8 cellular contexts compared by ENCODE assay signal in the genomic region with DNA sequence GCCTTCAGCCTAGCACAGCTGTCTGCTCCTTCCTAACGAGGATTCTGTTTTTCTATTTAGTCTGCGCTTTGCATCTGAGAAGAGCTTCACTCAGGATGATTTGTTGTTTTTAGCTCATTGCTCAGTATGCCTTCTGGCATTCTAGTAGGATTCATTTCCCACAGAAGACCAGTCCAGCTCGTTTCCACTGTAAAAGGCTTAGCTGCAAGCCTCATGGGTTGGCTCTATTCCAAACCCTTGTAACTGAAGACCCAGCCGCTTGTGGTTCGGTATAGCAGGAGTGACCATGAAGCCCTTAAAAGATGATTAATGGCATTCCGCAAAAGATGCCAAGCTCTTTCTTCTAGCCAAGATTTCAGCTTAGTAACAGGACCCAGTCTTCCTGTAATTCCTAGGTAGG. TPM values are rescaled to one million over a fixed set of nuclear protein-coding genes. Genes with fewer than 3 reads are reported as not detected.
A peak's percentile ranks its signal among the peaks of the same experiment; 100 is the strongest.
DNase-seq lines count a peak whose midpoint lies in the region; ATAC-seq and TF ChIP-seq lines count a peak whose summit lies in the region.

No MANE protein-coding gene starts in this region.

- no peak overlapping the region for H2AFZ ChIP-seq in OCI-LY7 (ENCODE audit: low read length)

- H3K36me3 Mint-ChIP-seq in activated naive CD4-positive, alpha-beta T cell treated with anti-CD3 and anti-CD28 coated beads, Interleukin-2, amount 50 U/mL, for 72 hours, result no peaks in the 10 kb centered on the region

- in situ Hi-C loops in Caki2 (cut with HindIII; ENCODE audit: low pct_unique_long_range_greater_than_20kb, low sequenced_read_pairs), result no loop called here
- in situ Hi-C loops in astrocyte of the cerebellum (cut with HindIII; ENCODE audit: low sequenced_read_pairs), result no loop called here

- no peaks in the 10 kb centered on the region for H3K9me2 ChIP-seq in OCI-LY7 (ENCODE audit: insufficient read depth, low read length)

- ATAC-seq in activated naive CD4-positive, alpha-beta T cell treated with anti-CD3 and anti-CD28 coated beads, Interleukin-2, amount 50 U/mL, for 72 hours, result no peak

- H3K79me2 ChIP-seq in OCI-LY7 (ENCODE audit: insufficient read depth, low read depth, low read length), result no peaks in the 10 kb centered on the region

- H3K36me3 ChIP-seq in OCI-LY7 (ENCODE audit: insufficient read depth, low read length), result no peaks in the 10 kb centered on the region

- H3K27ac Mint-ChIP-seq in activated naive CD4-positive, alpha-beta T cell treated with anti-CD3 and anti-CD28 coated beads, Interleukin-2, amount 50 U/mL, for 72 hours, result no peak overlapping the region

- no peaks in the 10 kb centered on the region for H3K4me1 ChIP-seq in OCI-LY7 (ENCODE audit: insufficient read depth, low read length, poor library complexity, severe bottlenecking)

- POLR2A ChIA-PET in OCI-LY7 (lab: Charles Lee), result interaction anchor here (0.7 to 1.1 kb wide), 3 partner anchors 25 to 335 kb away, joined by 3 read pairs; no protein-coding TSS in a partner anchor

- BruUV-seq in OCI-LY7 (replicated peaks; lab: Mats Ljungman, UMichigan), result no TSS peak

- peak; percentile 91 for DNase-seq in Caki2 (ENCODE audit: low read depth)
- DNase-seq in NCI-H187 treated with DMSO at 0.1 percent for 48 hours (lab: John Stamatoyannopoulos, UW), result peak; percentile 75
- DNase-seq in astrocyte of the cerebellum (ENCODE audit: low read depth), result peak; percentile 100
- peak; percentile 97 for DNase-seq in kidney tubule cell (ENCODE audit: low spot score)
- DNase-seq in germinal center (ENCODE audit: low spot score), result no peak
- no peak for DNase-seq in activated naive CD4-positive, alpha-beta T cell treated with anti-CD3 and anti-CD28 coated beads, Interleukin-2, amount 50 U/mL, for 72 hours (ENCODE audit: low spot score in 2 of 2)
- no peak for DNase-seq in NCI-H146 treated with DMSO at 0.1 percent for 48 hours (lab: John Stamatoyannopoulos, UW; ENCODE audit: unreplicated experiment)
- no peak for DNase-seq in OCI-LY7 (ENCODE audit: low spot score)

- no peak for TF ChIP-seq CTCF in astrocyte of the cerebellum (IDR thresholded peaks at IDR 0.05; ENCODE audit: low read depth, low read length, missing control alignments)
- no peak for TF ChIP-seq CTCF in OCI-LY7 (conservative IDR thresholded peaks at IDR 0.05; ENCODE audit: low read length)

- no peak overlapping the region for H3K27ac ChIP-seq in OCI-LY7 (ENCODE audit: low read depth, low read length, poor library complexity, severe bottlenecking)

- H3K9me3 ChIP-seq in OCI-LY7 (ENCODE audit: low read length), result no peaks in the 10 kb centered on the region

- H4K20me1 ChIP-seq in OCI-LY7 (ENCODE audit: insufficient read depth, low read length), result no peaks in the 10 kb centered on the region

- CTCF ChIA-PET in OCI-LY7 (lab: Charles Lee; ENCODE audit: unreplicated experiment), result no interaction called here

- H3K4me2 ChIP-seq in OCI-LY7 (ENCODE audit: low read length), result no peak overlapping the region

- H3K4me3 ChIP-seq in astrocyte of the cerebellum (ENCODE audit: low read depth, low read length), result peak overlapping the region; percentile 4
- no peak overlapping the region for H3K4me3 ChIP-seq in OCI-LY7 (ENCODE audit: low read depth, low read length, poor library complexity, severe bottlenecking)

- no peaks in the 10 kb centered on the region for H3K9me3 Mint-ChIP-seq in activated naive CD4-positive, alpha-beta T cell treated with anti-CD3 and anti-CD28 coated beads, Interleukin-2, amount 50 U/mL, for 72 hours

- intact Hi-C loops in OCI-LY7 (cut with micrococcal nuclease; ENCODE audit: unreplicated experiment), result no loop called here

RNA-seq across cellular contexts. Expression of gene ADGRF1, which starts 7.2 kb away (rescaled TPM):
- 52.7 and 53.6 TPM in 2 replicates for total RNA-seq in Caki2 (2014; rRNA removed; shearing (Covaris generic); ENCODE audit: low replicate concordance)
- not detected for total RNA-seq in activated naive CD4-positive, alpha-beta T cell treated with anti-CD3 and anti-CD28 coated beads, Interleukin-2, amount 50 U/mL, for 72 hours
- total RNA-seq in OCI-LY7 (2014; rRNA removed; shearing (Covaris generic)), result not detected in 2 replicates
- total RNA-seq in OCI-LY7 (2022), result not detected in 2 replicates

Comparison
In these comparisons a context has a peak if more than half of its experiments do, and no peak if none do; other contexts are left out.
1. DNase-seq: peak in Caki2 (single experiment), NCI-H187 treated with DMSO at 0.1 percent for 48 hours (single experiment), astrocyte of the cerebellum (single experiment) and kidney tubule cell (single experiment); none in germinal center (single experiment), activated naive CD4-positive, alpha-beta T cell treated with anti-CD3 and anti-CD28 coated beads, Interleukin-2, amount 50 U/mL, for 72 hours (0 of 2), NCI-H146 treated with DMSO at 0.1 percent for 48 hours (single experiment) and OCI-LY7 (single experiment).
2. RNA of gene ADGRF1, which starts 7.2 kb away (total RNA-seq): 52.7 to 53.6 TPM in Caki2; not detected in activated naive CD4-positive, alpha-beta T cell treated with anti-CD3 and anti-CD28 coated beads, Interleukin-2, amount 50 U/mL, for 72 hours and not detected in OCI-LY7; every median in the first group is over 10 times any median in the second.